In the genomic region with DNA sequence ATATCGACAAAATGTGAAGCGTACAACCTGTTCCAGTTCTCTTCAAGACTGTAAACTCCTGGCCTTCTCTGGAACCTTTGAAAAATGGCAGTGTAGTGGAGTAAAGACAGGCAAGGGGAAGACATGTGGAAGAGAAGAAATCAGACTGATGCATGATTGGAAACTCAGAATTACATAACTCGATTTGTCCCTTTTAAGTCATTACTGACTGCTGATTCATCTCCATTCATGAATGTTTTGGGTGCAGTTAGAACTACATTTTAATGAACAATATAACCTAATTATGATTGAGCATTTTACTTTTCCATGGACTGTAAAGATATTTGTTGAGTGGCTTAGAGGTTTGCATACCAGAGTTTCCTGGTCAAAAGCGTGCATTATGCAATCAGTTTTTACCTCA, we compare ENCODE assay signal across 1 cellular context.
TF ChIP-seq lines count a peak whose summit lies in the region.

No MANE protein-coding gene starts in this region.

TF ChIP-seq in IMR-90, 13 proteins besides CTCF, POLR2A, EP300 and RAD21 (continued from another document):
- TF ChIP-seq NFE2L2 (IDR thresholded peaks at IDR 0.05; ENCODE audit: low read depth, low read length) (no peak), MAFK (IDR thresholded peaks at IDR 0.05; ENCODE audit: low read depth, low read length) (no peak)
- TF ChIP-seq, protein P1, sequence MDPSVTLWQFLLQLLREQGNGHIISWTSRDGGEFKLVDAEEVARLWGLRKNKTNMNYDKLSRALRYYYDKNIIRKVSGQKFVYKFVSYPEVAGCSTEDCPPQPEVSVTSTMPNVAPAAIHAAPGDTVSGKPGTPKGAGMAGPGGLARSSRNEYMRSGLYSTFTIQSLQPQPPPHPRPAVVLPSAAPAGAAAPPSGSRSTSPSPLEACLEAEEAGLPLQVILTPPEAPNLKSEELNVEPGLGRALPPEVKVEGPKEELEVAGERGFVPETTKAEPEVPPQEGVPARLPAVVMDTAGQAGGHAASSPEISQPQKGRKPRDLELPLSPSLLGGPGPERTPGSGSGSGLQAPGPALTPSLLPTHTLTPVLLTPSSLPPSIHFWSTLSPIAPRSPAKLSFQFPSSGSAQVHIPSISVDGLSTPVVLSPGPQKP (IDR thresholded peaks at IDR 0.05; ENCODE audit: borderline replicate concordance, low read depth, low read length) = no peak
TF ChIP-seq in IMR-90: peak in this region for 1.
